9 cellular contexts compared by ENCODE assay signal in genomic region chr10:80200687-80201086, GRCh38. TPM values are rescaled to one million over a fixed set of nuclear protein-coding genes. Genes with fewer than 3 reads are reported as not detected.
DNase-seq lines count a peak whose midpoint lies in the region; ATAC-seq and TF ChIP-seq lines count a peak whose summit lies in the region.
"Had no signal": no experiment of that assay in that cellular context is flagged by ENCODE, and none has a peak within 500 bp of the region (broad histone marks: within the 10 kb centered on the region; RNA-seq: fewer than 3 reads in every experiment).

No MANE protein-coding gene starts in this region.

- no peaks in the 10 kb centered on the region for H3K36me3 Mint-ChIP-seq in natural killer cell

- H3K4me3 ChIP-seq in right atrium auricular region = peak overlapping the region; percentile 35 to 40
- no peak overlapping the region for H3K4me3 ChIP-seq in body of pancreas
- no peak overlapping the region for H3K4me3 ChIP-seq in urinary bladder (ENCODE audit: low read depth, low read length)

- no peak for ATAC-seq in Right ventricle myocardium inferior
- no peak for ATAC-seq in body of pancreas
- no peak for ATAC-seq in natural killer cell
- no peak for ATAC-seq in GM18511 (IDR thresholded peaks at IDR 0.05; ENCODE audit: unreplicated experiment)
- no peak for ATAC-seq in HG03175 (IDR thresholded peaks at IDR 0.05; ENCODE audit: unreplicated experiment)
- ATAC-seq: activated T-cell treated with anti-CD3 and anti-CD28 coated beads, Interleukin-2, amount 50 U/mL, for 4 hours had no signal

- H3K27me3 ChIP-seq in right atrium auricular region (no peaks in the 10 kb centered on the region), body of pancreas (no peaks in the 10 kb centered on the region)

- H3K27ac ChIP-seq in right atrium auricular region = peak overlapping the region; percentile 97 to 100
- peak overlapping the region; percentile 49 to 100 (median 100) for H3K27ac ChIP-seq in body of pancreas
- H3K27ac ChIP-seq in urinary bladder (ENCODE audit: low read depth) = peak overlapping the region; percentile 28

- peaks cover 0 to 89% of the 10 kb centered on the region in 2 donors for H3K4me1 ChIP-seq in right atrium auricular region
- peaks cover 89% of the 10 kb centered on the region for H3K4me1 ChIP-seq in body of pancreas
- peaks cover 4% of the 10 kb centered on the region for H3K4me1 ChIP-seq in urinary bladder (ENCODE audit: insufficient read depth)

- no peak for DNase-seq in right atrium auricular region (ENCODE audit: low spot score)
- no peak for DNase-seq in Right ventricle myocardium inferior (ENCODE audit: missing footprints)
- DNase-seq in body of pancreas = no peak
- no peak for DNase-seq in natural killer cell
- DNase-seq in midbrain (lab: John Stamatoyannopoulos, UW) = no peak
- DNase-seq: activated T-cell treated with anti-CD3 and anti-CD28 coated beads, Interleukin-2, amount 50 U/mL, for 4 hours had no signal

- H3K4me1 Mint-ChIP-seq in natural killer cell = peaks cover 73 to 80% of the 10 kb centered on the region in 2 donors

- intact Hi-C loops in Right ventricle myocardium inferior (cut with DNase I) (no loop called here), body of pancreas (cut with DNase I) (no loop called here), natural killer cell (cut with micrococcal nuclease) (loop anchor here (10.0 kb wide), 1 partner anchor 294 kb away; no protein-coding TSS in a partner anchor)

- peak overlapping the region; percentile 79 to 83 for H3K27ac Mint-ChIP-seq in natural killer cell

- H3K9me3 ChIP-seq in right atrium auricular region (no peaks in the 10 kb centered on the region), body of pancreas (no peaks in the 10 kb centered on the region)

- no peak for TF ChIP-seq CTCF in right atrium auricular region (IDR thresholded peaks at IDR 0.05)
- TF ChIP-seq CTCF in body of pancreas (IDR thresholded peaks at IDR 0.05) = no peak
- no peak for TF ChIP-seq CTCF in natural killer cell (IDR thresholded peaks at IDR 0.05)

- TF ChIP-seq POLR2A in body of pancreas (IDR thresholded peaks at IDR 0.05) = no peak

- H3K36me3 ChIP-seq in right atrium auricular region (no peaks in the 10 kb centered on the region), body of pancreas (replicated peaks in 1 of 2; ENCODE audit: insufficient read depth in 1 of 2, low read depth in 2 of 2) (no peaks in the 10 kb centered on the region), urinary bladder (ENCODE audit: insufficient read depth) (no peaks in the 10 kb centered on the region)

- 78 to 81% methylated on average over 10 of the region's 10 CpGs for WGBS in body of pancreas, 2 donors
- WGBS in urinary bladder = 96% methylated on average over 10 of the region's 10 CpGs

- H3K4me3 Mint-ChIP-seq in natural killer cell = no peak overlapping the region
- H3K4me3 Mint-ChIP-seq: activated T-cell treated with anti-CD3 and anti-CD28 coated beads, Interleukin-2, amount 50 U/mL, for 4 hours had no signal

- no peaks in the 10 kb centered on the region for H3K27me3 Mint-ChIP-seq in natural killer cell (ENCODE audit: low read depth in 2 of 2)

- peaks cover 0 to 3% of the 10 kb centered on the region in 2 donors for H3K9me3 Mint-ChIP-seq in natural killer cell
- H3K9me3 Mint-ChIP-seq: activated T-cell treated with anti-CD3 and anti-CD28 coated beads, Interleukin-2, amount 50 U/mL, for 4 hours had no signal

RNA-seq across cellular contexts. Expression of gene ANXA11, which starts 4.7 kb away (rescaled TPM):
- total RNA-seq in right atrium auricular region = 100 to 1,000 TPM; 224 to 266 TPM
- 420 TPM for total RNA-seq in Right ventricle myocardium inferior
- 10 to 100 TPM; 68.2 to 71.9 TPM for total RNA-seq in body of pancreas
- 100 to 1,000 TPM; 213 to 264 (median 245) TPM for total RNA-seq in natural killer cell
- total RNA-seq in urinary bladder = 41.8 TPM
- 114 TPM for polyA plus RNA-seq in urinary bladder

Comparison
In these comparisons a context has a peak if more than half of its experiments do, and no peak if none do; other contexts are left out.
1. H3K27ac ChIP-seq: peak in every context shown above with its lines; median percentile 100 in body of pancreas; 98 in right atrium auricular region; 28 in urinary bladder.
2. H3K4me3 ChIP-seq: peak in right atrium auricular region (2 of 2); none in body of pancreas (0 of 2) and urinary bladder (single experiment).